In genomic region chr1:89928506-89928905, GRCh38 we compare ENCODE assay signal across 21 cellular contexts.
"Had no signal": no experiment of that assay in that cellular context is flagged by ENCODE, and none has a peak within 500 bp of the region (broad histone marks: within the 10 kb centered on the region; RNA-seq: fewer than 3 reads in every experiment).

No MANE protein-coding gene starts in this region.

- H3K4me1 ChIP-seq: colonic mucosa, pancreas, sigmoid colon had no signal

- FAIRE-seq: pancreas had no signal

- H3K4me3 ChIP-seq: colonic mucosa, mucosa of descending colon, pancreas, sigmoid colon had no signal

- DNase-seq: activated CD4-positive, alpha-beta T cell treated with anti-CD3 and anti-CD28 coated beads, Interleukin-2, amount 50 U/mL, for 4 hours; activated naive CD4-positive, alpha-beta T cell treated with anti-CD3 and anti-CD28 coated beads for 36 hours; anterior cingulate cortex; colonic mucosa; endodermal cell; foreskin melanocyte; immature natural killer cell; kidney glomerular epithelial cell; mesenchymal stem cell; mucosa of descending colon; naive thymus-derived CD4-positive, alpha-beta T cell; pancreas; sigmoid colon; stimulated activated CD4-positive, alpha-beta T cell treated with anti-CD3 and anti-CD28 coated beads, Interleukin-4, amount 100 ng/mL, for 24 hours; T-helper 2 cell; WERI-Rb-1 had no signal

- H3K4me3 Mint-ChIP-seq: activated naive CD4-positive, alpha-beta T cell treated with anti-CD3 and anti-CD28 coated beads for 36 hours; activated T-helper 17 cell treated with anti-CD3 and anti-CD28 coated beads, Interleukin-2, amount 50 U/mL, for 72 hours; brain; central memory CD8-positive, alpha-beta T cell; endodermal cell; immature natural killer cell; naive thymus-derived CD4-positive, alpha-beta T cell; stimulated activated effector memory CD8-positive, alpha-beta T cell treated with anti-CD3 and anti-CD28 coated beads, Interleukin-12 subunit alpha, Interleukin-12 subunit beta, amount 100 ng/mL, for 72 hours had no signal

- H3K9me3 ChIP-seq: colonic mucosa, mucosa of descending colon, neutrophil, pancreas, sigmoid colon had no signal

- ATAC-seq: activated T-helper 17 cell treated with anti-CD3 and anti-CD28 coated beads, Interleukin-2, amount 50 U/mL, for 72 hours; mucosa of descending colon; naive thymus-derived CD4-positive, alpha-beta T cell; pancreas; stimulated activated effector memory CD8-positive, alpha-beta T cell treated with anti-CD3 and anti-CD28 coated beads, Interleukin-12 subunit alpha, Interleukin-12 subunit beta, amount 100 ng/mL, for 72 hours had no signal

- H3K27me3 Mint-ChIP-seq: activated T-helper 17 cell treated with anti-CD3 and anti-CD28 coated beads, Interleukin-2, amount 50 U/mL, for 72 hours; brain; central memory CD8-positive, alpha-beta T cell; naive thymus-derived CD4-positive, alpha-beta T cell had no signal

- H3K4me1 Mint-ChIP-seq: brain; central memory CD8-positive, alpha-beta T cell; stimulated activated effector memory CD8-positive, alpha-beta T cell treated with anti-CD3 and anti-CD28 coated beads, Interleukin-12 subunit alpha, Interleukin-12 subunit beta, amount 100 ng/mL, for 72 hours had no signal

- H3K27ac ChIP-seq: colonic mucosa, neutrophil, pancreas, sigmoid colon, WERI-Rb-1 had no signal

- H3K27me3 ChIP-seq: colonic mucosa, neutrophil, pancreas, sigmoid colon had no signal

- H3K27ac Mint-ChIP-seq: activated naive CD4-positive, alpha-beta T cell treated with anti-CD3 and anti-CD28 coated beads for 36 hours; activated T-helper 17 cell treated with anti-CD3 and anti-CD28 coated beads, Interleukin-2, amount 50 U/mL, for 72 hours; immature natural killer cell; stimulated activated effector memory CD8-positive, alpha-beta T cell treated with anti-CD3 and anti-CD28 coated beads, Interleukin-12 subunit alpha, Interleukin-12 subunit beta, amount 100 ng/mL, for 72 hours had no signal

- H3K36me3 ChIP-seq: colonic mucosa had no signal

- H3K9me3 Mint-ChIP-seq: activated T-helper 17 cell treated with anti-CD3 and anti-CD28 coated beads, Interleukin-2, amount 50 U/mL, for 72 hours; central memory CD8-positive, alpha-beta T cell; immature natural killer cell; stimulated activated effector memory CD8-positive, alpha-beta T cell treated with anti-CD3 and anti-CD28 coated beads, Interleukin-12 subunit alpha, Interleukin-12 subunit beta, amount 100 ng/mL, for 72 hours had no signal
